8 cellular contexts compared by ENCODE assay signal in genomic region chr22:38843201-38843715, GRCh38. TPM values are rescaled to one million over a fixed set of nuclear protein-coding genes. Genes with fewer than 3 reads are reported as not detected.
DNase-seq lines count a peak whose midpoint lies in the region; ATAC-seq, FAIRE-seq and TF ChIP-seq lines count a peak whose summit lies in the region.

No MANE protein-coding gene starts in this region.

- intact Hi-C loops in Right ventricle myocardium superior (cut with DNase I) (no loop called here), prostate gland (cut with DNase I) (loop anchor here (5.0 kb wide), 1 partner anchor 76 kb away; no protein-coding TSS in a partner anchor)

- peak; percentile 54 for TF ChIP-seq CTCF in AG04449 (IDR thresholded peaks at IDR 0.05; ENCODE audit: insufficient read depth, low read length, missing control alignments)
- TF ChIP-seq CTCF in prostate gland (IDR thresholded peaks at IDR 0.05) = peak in 2 of 4 experiments; percentile 28 to 53

- H3K9me3 ChIP-seq in prostate gland = no peaks in the 10 kb centered on the region

- no peak for FAIRE-seq in GM19239 (lab: Jason Lieb, UNC)

- peak overlapping the region; percentile 46 for H3K4me3 ChIP-seq in AG04449 (ENCODE audit: low read depth, low read length)
- peak overlapping the region; percentile 45 to 53 for H3K4me3 ChIP-seq in prostate gland

- POLR2A ChIA-PET in AG04449 (lab: Yijun Ruan, JAX) = interaction anchor here (1.0 kb wide), 1 partner anchor 74 kb away, joined by 5 read pairs; no protein-coding TSS in a partner anchor

- H3K4me1 ChIP-seq in prostate gland (replicated peaks) = peaks cover 6% of the 10 kb centered on the region

- CTCF ChIA-PET in AG04449 (lab: Yijun Ruan, JAX) = interaction anchor here (0.6 to 7.7 kb wide), 14 partner anchors 9 to 160 kb away, joined by 3 to 85 read pairs (median 4); no protein-coding TSS in a partner anchor

- no peaks in the 10 kb centered on the region for H3K36me3 ChIP-seq in prostate gland

- peak overlapping the region; percentile 44 to 60 for H3K27ac ChIP-seq in prostate gland

- DNase-seq in AG04449 (ENCODE audit: low read depth, low spot score) (no peak), GM19239 (ENCODE audit: insufficient read length, low spot score) (peak; percentile 71), Right ventricle myocardium superior (peak; percentile 67), prostate gland (ENCODE audit: low spot score) (no peak), GF-D8 (lab: John Stamatoyannopoulos, UW) (no peak)
- DNase-seq in activated naive CD4-positive, alpha-beta T cell treated with anti-CD3 and anti-CD28 coated beads, Interleukin-2, amount 50 U/mL, for 16 hours = peak; percentile 64

- no peaks in the 10 kb centered on the region for H3K27me3 ChIP-seq in prostate gland (replicated peaks; ENCODE audit: insufficient read depth)

- ATAC-seq in Right ventricle myocardium superior (ENCODE audit: poor library complexity) = peak; percentile 77
- ATAC-seq in HG03095 (IDR thresholded peaks at IDR 0.05; ENCODE audit: unreplicated experiment) = no peak

- TF ChIP-seq POLR2A in prostate gland (IDR thresholded peaks at IDR 0.05) = no peak

- WGBS in prostate gland = 0% methylated on average over 32 of the region's 81 CpGs

TF ChIP-seq in PFSK-1, 5 proteins besides CTCF, POLR2A, EP300 and RAD21:
- TF ChIP-seq SIN3A (IDR thresholded peaks at IDR 0.05; ENCODE audit: borderline replicate concordance, insufficient read depth, low read length) = no peak
- peak; percentile 72 for TF ChIP-seq FOXP2 (optimal IDR thresholded peaks at IDR 0.05; ENCODE audit: borderline replicate concordance, extremely low read depth, extremely low read length, insufficient read depth)
- peak in 1 of 2 experiments; percentile 36; a peak in 1 of 4 replicates for TF ChIP-seq REST (IDR thresholded peaks at IDR 0.05; ENCODE audit: insufficient read depth in 1 of 2, low read depth in 2 of 2, low read length in 2 of 2)

RNA-seq across cellular contexts. Expression of gene NPTXR, which starts 0.6 kb away (rescaled TPM):
- polyA plus RNA-seq in PFSK-1 (2012; ENCODE audit: insufficient read length, low read depth) = 10.5 TPM
- 16.8 TPM for total RNA-seq in Right ventricle myocardium superior
- total RNA-seq in prostate gland = 10 to 100 TPM; 12.6 to 36.2 TPM

RNA-seq across cellular contexts. Expression of gene CBX6, which starts 28.8 kb away (rescaled TPM):
- 23.7 TPM for polyA plus RNA-seq in PFSK-1 (2012; ENCODE audit: insufficient read length, low read depth)
- total RNA-seq in Right ventricle myocardium superior (36.1 TPM), prostate gland (10 to 100 TPM; 39.9 to 56.2 TPM)

RNA-seq across cellular contexts. Expression of gene DNAL4, which starts 49.3 kb away (rescaled TPM):
- polyA plus RNA-seq in PFSK-1 (2012; ENCODE audit: insufficient read length, low read depth) = 21.0 TPM
- total RNA-seq in Right ventricle myocardium superior (12.2 TPM), prostate gland (10 to 100 TPM; 36.9 to 41.8 TPM)

Comparison
In these comparisons a context has a peak if more than half of its experiments do, and no peak if none do; other contexts are left out.
1. DNase-seq: peak in GM19239 (single experiment), activated naive CD4-positive, alpha-beta T cell treated with anti-CD3 and anti-CD28 coated beads, Interleukin-2, amount 50 U/mL, for 16 hours (single experiment) and Right ventricle myocardium superior (single experiment); none in AG04449 (single experiment), prostate gland (single experiment) and GF-D8 (single experiment).